Comparison of ENCODE assay signal across 12 cellular contexts in genomic region chr17:45380046-45380765, GRCh38.
"Had no signal": no experiment of that assay in that cellular context is flagged by ENCODE, and none has a peak within 500 bp of the region (broad histone marks: within the 10 kb centered on the region; RNA-seq: fewer than 3 reads in every experiment).

No MANE protein-coding gene starts in this region.

- H3K27ac ChIP-seq: foreskin keratinocyte, neutrophil, right lobe of liver, spleen had no signal

- H3K27me3 ChIP-seq: foreskin keratinocyte, left lung, right lobe of liver had no signal

- DNase-seq: activated effector memory CD4-positive, alpha-beta T cell treated with Interleukin-2 at 50 U/mL for 16 hours; anterior cingulate cortex; foreskin keratinocyte; spleen; stimulated activated CD4-positive, alpha-beta T cell treated with anti-CD3 and anti-CD28 coated beads, Interleukin-2, amount 100 ng/mL, for 24 hours; stimulated activated naive CD4-positive, alpha-beta T cell treated with Interleukin-2 at 50 U/mL for 16 hours had no signal

- H3K9me3 ChIP-seq: left lung, neutrophil, right lobe of liver, spleen had no signal

- H3K27me3 Mint-ChIP-seq: activated naive CD8-positive, alpha-beta T cell had no signal

- H3K4me3 Mint-ChIP-seq: activated naive CD8-positive, alpha-beta T cell had no signal

- H3K4me3 ChIP-seq: left lung, right lobe of liver, spleen had no signal

- H3K27ac Mint-ChIP-seq: activated naive CD8-positive, alpha-beta T cell; progenitor cell of endocrine pancreas had no signal

- H3K36me3 ChIP-seq: left lung, neutrophil, right lobe of liver, spleen had no signal

- ATAC-seq: foreskin keratinocyte, right lobe of liver, SK-N-SH treated with all-trans-retinoic acid at 6 μM for 48 hours had no signal

- H3K36me3 Mint-ChIP-seq: activated naive CD8-positive, alpha-beta T cell had no signal
